ENCODE assay signal across 8 cellular contexts in genomic region chr11:57527056-57527631, GRCh38. TPM values are rescaled to one million over a fixed set of nuclear protein-coding genes. Genes with fewer than 3 reads are reported as not detected.
DNase-seq lines count a peak whose midpoint lies in the region; ATAC-seq and TF ChIP-seq lines count a peak whose summit lies in the region.

No MANE protein-coding gene starts in this region.

- H3K36me3 Mint-ChIP-seq in activated CD4-positive, alpha-beta memory T cell treated with anti-CD3 and anti-CD28 coated beads, Interleukin-2, amount 10 ng/mL, durations not matched to agents 7 days and 5 days (ENCODE audit: low read depth) = peaks cover 27% of the 10 kb centered on the region
- H3K36me3 Mint-ChIP-seq in effector memory CD8-positive, alpha-beta T cell (ENCODE audit: insufficient read depth) = peaks cover 6% of the 10 kb centered on the region

- DNase-seq in A172 (ENCODE audit: low spot score) (peak; percentile 49), NCI-H524 treated with DMSO at 0.1 percent for 48 hours (lab: John Stamatoyannopoulos, UW) (peak; percentile 27), middle frontal gyrus (ENCODE audit: extremely low spot score, low spot score) (peak; percentile 45)
- DNase-seq in activated CD4-positive, alpha-beta memory T cell treated with anti-CD3 and anti-CD28 coated beads, Interleukin-2, amount 10 ng/mL, durations not matched to agents 7 days and 5 days = peak; percentile 74
- peak; percentile 72 to 74 (median 74) for DNase-seq in effector memory CD8-positive, alpha-beta T cell
- peak; percentile 56 for DNase-seq in stimulated activated CD8-positive, alpha-beta memory T cell treated with anti-CD3 and anti-CD28 coated beads, Interleukin-7, amount 100 ng/mL, for 24 hours (ENCODE audit: low read depth)

- H3K4me3 Mint-ChIP-seq in activated CD4-positive, alpha-beta memory T cell treated with anti-CD3 and anti-CD28 coated beads, Interleukin-2, amount 10 ng/mL, durations not matched to agents 7 days and 5 days = no peak overlapping the region
- H3K4me3 Mint-ChIP-seq in effector memory CD8-positive, alpha-beta T cell = no peak overlapping the region

- no peaks in the 10 kb centered on the region for H3K9me3 Mint-ChIP-seq in activated CD4-positive, alpha-beta memory T cell treated with anti-CD3 and anti-CD28 coated beads, Interleukin-2, amount 10 ng/mL, durations not matched to agents 7 days and 5 days
- H3K9me3 Mint-ChIP-seq in effector memory CD8-positive, alpha-beta T cell = no peaks in the 10 kb centered on the region

- peak; percentile 91 for TF ChIP-seq CTCF in GM12873 (IDR thresholded peaks at IDR 0.05; ENCODE audit: insufficient read depth, low read depth, low read length, missing control alignments)

- H3K4me1 Mint-ChIP-seq in activated CD4-positive, alpha-beta memory T cell treated with anti-CD3 and anti-CD28 coated beads, Interleukin-2, amount 10 ng/mL, durations not matched to agents 7 days and 5 days = peaks cover 43% of the 10 kb centered on the region
- H3K4me1 Mint-ChIP-seq in effector memory CD8-positive, alpha-beta T cell (ENCODE audit: low read depth in 2 of 2) = peaks cover 15 to 18% of the 10 kb centered on the region in 2 donors

- no peak for ATAC-seq in effector memory CD8-positive, alpha-beta T cell (replicated peaks)
- no peak for ATAC-seq in GM18502 (IDR thresholded peaks at IDR 0.05; ENCODE audit: poor library complexity, unreplicated experiment)

- H3K27ac Mint-ChIP-seq in activated CD4-positive, alpha-beta memory T cell treated with anti-CD3 and anti-CD28 coated beads, Interleukin-2, amount 10 ng/mL, durations not matched to agents 7 days and 5 days = peak overlapping the region; percentile 28
- H3K27ac Mint-ChIP-seq in effector memory CD8-positive, alpha-beta T cell = no peak overlapping the region

- no peaks in the 10 kb centered on the region for H3K27me3 Mint-ChIP-seq in activated CD4-positive, alpha-beta memory T cell treated with anti-CD3 and anti-CD28 coated beads, Interleukin-2, amount 10 ng/mL, durations not matched to agents 7 days and 5 days
- no peaks in the 10 kb centered on the region for H3K27me3 Mint-ChIP-seq in effector memory CD8-positive, alpha-beta T cell

- POLR2A ChIA-PET in activated CD4-positive, alpha-beta memory T cell treated with anti-CD3 and anti-CD28 coated beads, Interleukin-2, amount 10 ng/mL, durations not matched to agents 7 days and 5 days (lab: Charles Lee) = interaction anchor here (1.1 to 8.1 kb wide), 3 partner anchors 11 to 36 kb away, joined by 3 to 58 read pairs (median 14); partner anchors contain the start of gene SLC43A1

- CTCF ChIA-PET in activated CD4-positive, alpha-beta memory T cell treated with anti-CD3 and anti-CD28 coated beads, Interleukin-2, amount 10 ng/mL, durations not matched to agents 7 days and 5 days (lab: Charles Lee) = interaction anchor here (0.7 to 10.9 kb wide), 21 partner anchors 11 to 274 kb away, joined by 3 to 296 read pairs (median 6); partner anchors contain the start of genes RTN4RL2, SLC43A1 and UBE2L6

RNA-seq across cellular contexts. Expression of gene TIMM10, which starts 3.4 kb away (rescaled TPM):
- 59.7 and 95.9 TPM in 2 replicates for total RNA-seq in A172 (2014; rRNA removed; shearing (Covaris generic))
- 10 to 100 TPM; 82.4 to 86.1 TPM for total RNA-seq in activated CD4-positive, alpha-beta memory T cell treated with anti-CD3 and anti-CD28 coated beads, Interleukin-2, amount 10 ng/mL, durations not matched to agents 7 days and 5 days

RNA-seq across cellular contexts. Expression of gene SMTNL1, which starts 10.3 kb away (rescaled TPM):
- total RNA-seq in A172 (2014; rRNA removed; shearing (Covaris generic)) = not detected in 2 replicates
- not detected for total RNA-seq in activated CD4-positive, alpha-beta memory T cell treated with anti-CD3 and anti-CD28 coated beads, Interleukin-2, amount 10 ng/mL, durations not matched to agents 7 days and 5 days

RNA-seq across cellular contexts. Expression of gene SLC43A1, which starts 11.6 kb away (rescaled TPM):
- 3.4 and 5.2 TPM in 2 replicates for total RNA-seq in A172 (2014; rRNA removed; shearing (Covaris generic))
- total RNA-seq in activated CD4-positive, alpha-beta memory T cell treated with anti-CD3 and anti-CD28 coated beads, Interleukin-2, amount 10 ng/mL, durations not matched to agents 7 days and 5 days = 10 to 100 TPM; 29.9 to 31.7 TPM

RNA-seq across cellular contexts. Expression of gene UBE2L6, which starts 40.3 kb away (rescaled TPM):
- total RNA-seq in A172 (2014; rRNA removed; shearing (Covaris generic)) = 52.5 and 69.6 TPM in 2 replicates
- 100 to 1,000 TPM; 281 to 285 TPM for total RNA-seq in activated CD4-positive, alpha-beta memory T cell treated with anti-CD3 and anti-CD28 coated beads, Interleukin-2, amount 10 ng/mL, durations not matched to agents 7 days and 5 days
